In the genomic region with DNA sequence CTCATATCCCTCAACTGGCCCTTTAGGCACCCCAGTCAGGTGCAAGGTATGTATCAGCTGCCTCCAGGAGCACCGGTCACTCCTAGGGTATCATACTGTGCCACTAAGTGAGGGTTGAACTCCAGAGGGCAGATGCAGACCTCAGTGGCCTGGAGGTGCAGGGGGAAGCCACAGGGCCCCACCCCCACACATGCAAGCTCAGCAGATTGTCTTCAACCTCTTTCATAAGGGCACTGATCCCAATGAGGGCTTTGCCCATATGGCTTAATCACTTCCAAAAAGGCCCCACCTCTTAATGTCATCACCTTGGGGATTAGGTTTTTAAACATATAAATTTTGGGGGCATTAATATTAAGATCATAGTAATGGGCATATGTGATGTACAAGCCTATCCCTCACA, we compare ENCODE assay signal across 32 cellular contexts. TPM values are rescaled to one million over a fixed set of nuclear protein-coding genes. Genes with fewer than 3 reads are reported as not detected.
"Had no signal": no experiment of that assay in that cellular context is flagged by ENCODE, and none has a peak within 500 bp of the region (broad histone marks: within the 10 kb centered on the region; RNA-seq: fewer than 3 reads in every experiment).

No MANE protein-coding gene starts in this region.

- H3K4me2 ChIP-seq: smooth muscle cell had no signal

- H2AFZ ChIP-seq: parathyroid adenoma had no signal

- H3K36me3 ChIP-seq: ovary, spleen, suprapubic skin, tibial artery, transverse colon, upper lobe of left lung, vagina had no signal

- H3K4me3 ChIP-seq: ovary, psoas muscle, skin epidermis, smooth muscle cell, spleen, suprapubic skin, testis, tibial artery, transverse colon, upper lobe of left lung, vagina had no signal

- DNase-seq: naive thymus-derived CD8-positive, alpha-beta T cell; nephron progenitor cell; occipital lobe; ovary; posterior cingulate gyrus; psoas muscle; right cardiac atrium; spleen; stimulated activated CD4-positive, alpha-beta T cell treated with anti-CD3 and anti-CD28 coated beads, Interleukin-12 subunit alpha, Interleukin-12 subunit beta, amount 100 ng/mL, for 4 hours; stimulated activated CD4-positive, alpha-beta T cell treated with anti-CD3 and anti-CD28 coated beads, Interleukin-1b, Interleukin-23, amount 100 ng/mL, for 48 hours; stimulated activated CD4-positive, alpha-beta T cell treated with anti-CD3 and anti-CD28 coated beads, Interleukin-4, amount 100 ng/mL, for 1 hour; stimulated activated CD4-positive, alpha-beta T cell treated with anti-CD3 and anti-CD28 coated beads, Interleukin-4, amount 100 ng/mL, for 4 hours; stimulated activated CD8-positive, alpha-beta memory T cell treated with anti-CD3 and anti-CD28 coated beads, Interleukin-4, amount 100 ng/mL, for 48 hours; stimulated activated naive CD4-positive, alpha-beta T cell; stimulated activated naive CD8-positive, alpha-beta T cell treated with anti-CD3 and anti-CD28 coated beads, Interleukin-15, amount 100 ng/mL, for 72 hours; stimulated activated naive CD8-positive, alpha-beta T cell treated with anti-CD3 and anti-CD28 coated beads, Interleukin-15, Interleukin-2, amounts not matched to agents 100 U/mL and 50 U/mL, for 24 hours; substantia nigra; testis; tibial artery; transverse colon; upper lobe of left lung had no signal

- H3K27ac ChIP-seq: ovary, parathyroid adenoma, psoas muscle, skin epidermis, spleen, suprapubic skin, testis, tibial artery, upper lobe of left lung, vagina had no signal

- H3K9ac ChIP-seq: parathyroid adenoma had no signal

- H3K9me3 ChIP-seq: ovary, psoas muscle, spleen, suprapubic skin, testis, tibial artery, transverse colon, upper lobe of left lung, vagina had no signal

- H3K27me3 ChIP-seq: ovary, spleen, suprapubic skin, testis, tibial artery, transverse colon, upper lobe of left lung, vagina had no signal

- H3K4me1 ChIP-seq: parathyroid adenoma, psoas muscle, spleen, suprapubic skin, testis, tibial artery, upper lobe of left lung, vagina had no signal

- H3K79me2 ChIP-seq: parathyroid adenoma had no signal

- ATAC-seq: naive thymus-derived CD8-positive, alpha-beta T cell; natural killer cell treated with Interleukin-12 subunit alpha and Interleukin-12 subunit beta and Interleukin-15 and Interleukin-18, amount 100 ng/mL, for 72 hours; psoas muscle; right cardiac atrium; sciatic nerve; stimulated activated memory B cell treated with anti-CD40 and anti-IgM and Interleukin-4, amounts not matched to agents 10 μg/mL and 1 μg/mL and 100 μg/mL, for 72 hours; stimulated activated naive CD8-positive, alpha-beta T cell treated with anti-CD3 and anti-CD28 coated beads, Interleukin-15, amount 100 ng/mL, for 72 hours; stimulated activated naive CD8-positive, alpha-beta T cell treated with anti-CD3 and anti-CD28 coated beads, Interleukin-15, Interleukin-2, amounts not matched to agents 100 U/mL and 50 U/mL, for 24 hours had no signal

- FAIRE-seq: urothelium cell line had no signal

RNA-seq across cellular contexts. Expression of a gene that starts 28.2 kb away (rescaled TPM):
- total RNA-seq: naive thymus-derived CD8-positive, alpha-beta T cell; progenitor cell of endocrine pancreas; sciatic nerve; smooth muscle cell; ureter; vagina had no signal
- polyA plus RNA-seq: naive thymus-derived CD8-positive, alpha-beta T cell; ovary; smooth muscle cell had no signal
